ENCODE assay signal across 18 cellular contexts in genomic region chrX:13794417-13794816, GRCh38. TPM values are rescaled to one million over a fixed set of nuclear protein-coding genes. Genes with fewer than 3 reads are reported as not detected.
"Had no signal": no experiment of that assay in that cellular context is flagged by ENCODE, and none has a peak within 500 bp of the region (broad histone marks: within the 10 kb centered on the region; RNA-seq: fewer than 3 reads in every experiment).

No MANE protein-coding gene starts in this region.

- H3K9me3 Mint-ChIP-seq: activated naive CD4-positive, alpha-beta T cell treated with anti-CD3 and anti-CD28 coated beads, Interleukin-2, amount 50 U/mL, for 72 hours; activated T-cell treated with anti-CD3 and anti-CD28 coated beads, Interleukin-2, amount 50 U/mL, for 4 hours; T-helper 1 cell treated with Interleukin-12 subunit alpha and Interleukin-12 subunit beta and Interleukin-4 antibody, amounts not matched to agents 30 μg/mL and 1 μg/mL, for 36 hours had no signal

- H3K4me3 ChIP-seq: SJSA1 had no signal

- H3K36me3 Mint-ChIP-seq: activated naive CD4-positive, alpha-beta T cell treated with anti-CD3 and anti-CD28 coated beads, Interleukin-2, amount 50 U/mL, for 72 hours had no signal

- H3K4me1 ChIP-seq: SJSA1 had no signal

- H3K27ac ChIP-seq: SJSA1 had no signal

- H3K27ac Mint-ChIP-seq: activated CD8-positive, alpha-beta T cell treated with anti-CD3 and anti-CD28 coated beads, Interleukin-2, amount 10 ng/mL, durations not matched to agents 7 days and 5 days; activated naive CD4-positive, alpha-beta T cell treated with anti-CD3 and anti-CD28 coated beads, Interleukin-2, amount 50 U/mL, for 72 hours; T-helper 1 cell treated with Interleukin-12 subunit alpha and Interleukin-12 subunit beta and Interleukin-4 antibody, amounts not matched to agents 30 μg/mL and 1 μg/mL, for 36 hours had no signal

- DNase-seq: activated CD4-positive, alpha-beta T cell treated with anti-CD3 and anti-CD28 coated beads for 48 hours; activated CD4-positive, alpha-beta T cell treated with anti-CD3 and anti-CD28 coated beads, Interleukin-2, amount 50 U/mL, for 4 hours; activated CD4-positive, CD25-positive, alpha-beta regulatory T cell treated with anti-CD3 and anti-CD28 coated beads, Interleukin-2, amount 50 U/mL, for 72 hours; activated CD8-positive, alpha-beta T cell treated with anti-CD3 and anti-CD28 coated beads, Interleukin-2, amount 10 ng/mL, durations not matched to agents 7 days and 5 days; activated effector memory CD4-positive, alpha-beta T cell treated with anti-CD3 and anti-CD28 coated beads, Interleukin-2, amount 50 U/mL, for 16 hours; activated naive CD4-positive, alpha-beta T cell treated with Interleukin-2 at 50 U/mL for 16 hours; activated T-cell treated with anti-CD3 and anti-CD28 coated beads, Interleukin-2, amount 50 U/mL, for 4 hours; amygdala; NCI-H1105 treated with DMSO at 0.1 percent for 48 hours; NCI-H1436 treated with DMSO at 0.1 percent for 48 hours; NCI-H187; NCI-H2081; NCI-H446; NCI-H524; SHP77 had no signal

- H3K27me3 ChIP-seq: SJSA1 had no signal

- H3K36me3 ChIP-seq: SJSA1 had no signal

- H3K4me3 Mint-ChIP-seq: activated CD8-positive, alpha-beta T cell treated with anti-CD3 and anti-CD28 coated beads, Interleukin-2, amount 10 ng/mL, durations not matched to agents 7 days and 5 days; activated T-cell treated with anti-CD3 and anti-CD28 coated beads, Interleukin-2, amount 50 U/mL, for 4 hours; T-helper 1 cell treated with Interleukin-12 subunit alpha and Interleukin-12 subunit beta and Interleukin-4 antibody, amounts not matched to agents 30 μg/mL and 1 μg/mL, for 36 hours had no signal

- ATAC-seq: activated CD8-positive, alpha-beta T cell treated with anti-CD3 and anti-CD28 coated beads, Interleukin-2, amount 10 ng/mL, durations not matched to agents 7 days and 5 days; activated naive CD4-positive, alpha-beta T cell treated with anti-CD3 and anti-CD28 coated beads, Interleukin-2, amount 50 U/mL, for 72 hours; activated T-cell treated with anti-CD3 and anti-CD28 coated beads, Interleukin-2, amount 50 U/mL, for 4 hours had no signal

RNA-seq across cellular contexts. Expression of gene GPM6B, which starts 22.5 kb away (rescaled TPM):
- total RNA-seq: activated CD8-positive, alpha-beta T cell treated with anti-CD3 and anti-CD28 coated beads, Interleukin-2, amount 10 ng/mL, durations not matched to agents 7 days and 5 days; activated naive CD4-positive, alpha-beta T cell treated with anti-CD3 and anti-CD28 coated beads, Interleukin-2, amount 50 U/mL, for 72 hours; SJSA1 had no signal
